Comparison of ENCODE assay signal across 22 cellular contexts in genomic region chr7:433558-433957, GRCh38.
DNase-seq lines count a peak whose midpoint lies in the region; ATAC-seq, FAIRE-seq and TF ChIP-seq lines count a peak whose summit lies in the region.
"Had no signal": no experiment of that assay in that cellular context is flagged by ENCODE, and none has a peak within 500 bp of the region (broad histone marks: within the 10 kb centered on the region; RNA-seq: fewer than 3 reads in every experiment).

No MANE protein-coding gene starts in this region.

- POLR2A ChIA-PET in Panc1 (lab: Charles Lee) (no interaction called here), H1 (lab: Charles Lee; ENCODE audit: partially characterized antibody) (interaction anchor here (0.6 to 0.7 kb wide), 2 partner anchors 59 to 90 kb away, joined by 3 read pairs; no protein-coding TSS in a partner anchor)
- POLR2A ChIA-PET in activated CD4-positive, alpha-beta memory T cell treated with anti-CD3 and anti-CD28 coated beads, Interleukin-2, amount 10 ng/mL, durations not matched to agents 7 days and 5 days (lab: Charles Lee): no interaction called here

- CTCF ChIA-PET in Panc1 (lab: Charles Lee): no interaction called here
- CTCF ChIA-PET in H1 (lab: Charles Lee; ENCODE audit: partially characterized antibody): interaction anchor here (0.6 to 2.5 kb wide), 2 partner anchors 12 to 62 kb away, joined by 3 to 7 read pairs; no protein-coding TSS in a partner anchor
- CTCF ChIA-PET in activated CD4-positive, alpha-beta memory T cell treated with anti-CD3 and anti-CD28 coated beads, Interleukin-2, amount 10 ng/mL, durations not matched to agents 7 days and 5 days (lab: Charles Lee): no interaction called here

- H3K9ac ChIP-seq in H1 (replicated peaks in 1 of 4; ENCODE audit: extremely low read depth in 1 of 4, low read depth in 3 of 4, low read length in 3 of 4): no peak overlapping the region
- H3K9ac ChIP-seq: BLaER1 treated with 17β-estradiol and CSF1 and Interleukin-3, amounts not matched to agents 10 nM and 100 nM; GM23248 had no signal

- intact Hi-C loops in Right ventricle myocardium inferior (cut with DNase I) (no loop called here), left ventricle myocardium superior (cut with micrococcal nuclease) (no loop called here), Panc1 (cut with micrococcal nuclease; ENCODE audit: unreplicated experiment) (no loop called here)

- H4K91ac ChIP-seq in H1 (replicated peaks; ENCODE audit: insufficient read length, low read length): no peak overlapping the region

- in situ Hi-C loops in Panc1 (cut with HindIII; ENCODE audit: low pct_unique_long_range_greater_than_20kb, low sequenced_read_pairs): no loop called here

- H4K8ac ChIP-seq in H1 (ENCODE audit: extremely low read depth, insufficient read depth, low read length): peak overlapping the region; percentile 59; the same call in 1 of the 2 replicates

- no peak overlapping the region for H2BK120ac ChIP-seq in H1 (replicated peaks; ENCODE audit: low read depth, low read length)

- DNase-seq in Right ventricle myocardium inferior (ENCODE audit: missing footprints) (peak; percentile 28), left ventricle myocardium superior (no peak), Panc1 (ENCODE audit: low read depth, low spot score) (no peak), H1 (ENCODE audit: low read depth in 1 of 2, low spot score in 2 of 2) (no peak)
- no peak for DNase-seq in activated CD4-positive, alpha-beta memory T cell treated with anti-CD3 and anti-CD28 coated beads, Interleukin-2, amount 10 ng/mL, durations not matched to agents 7 days and 5 days
- DNase-seq: CD8-positive, alpha-beta T cell; DMS 273 treated with DMSO at 0.1 percent for 48 hours; DMS53; DND-41; EL; GM23248; HCEC 1CT had no signal

- WGBS in H1 (ENCODE audit: extremely low coverage in 1 of 2, insufficient coverage in 1 of 2, insufficient read length in 1 of 2, insufficient replicate concordance in 2 of 2, low coverage in 1 of 2, low lambda C conversion rate in 2 of 2, missing lambda C conversion rate in 1 of 2), 2 experiments: 94% methylated on average over 13 of the region's 13 CpGs; no CpG with 5 or more reads in 1 of the 2 experiments

- H4K5ac ChIP-seq in H1 (ENCODE audit: insufficient read length, low read depth, low read length): peak overlapping the region; percentile 36

- no peaks in the 10 kb centered on the region for H3K27me3 ChIP-seq in Panc1 (ENCODE audit: control insufficient read depth, insufficient read depth, low read length)
- no peaks in the 10 kb centered on the region; a peak in 1 of 7 replicates for H3K27me3 ChIP-seq in H1 (replicated peaks in 1 of 4; ENCODE audit: control insufficient read depth in 3 of 4, extremely low read depth in 1 of 4, insufficient read depth in 3 of 4, low read length in 3 of 4)
- H3K27me3 ChIP-seq: BLaER1 treated with 17β-estradiol and CSF1 and Interleukin-3, amounts not matched to agents 10 nM and 100 nM had no signal

- H2AK5ac ChIP-seq in H1 (ENCODE audit: low read depth, low read length): no peak overlapping the region

- H3K4me3 Mint-ChIP-seq in activated CD4-positive, alpha-beta memory T cell treated with anti-CD3 and anti-CD28 coated beads, Interleukin-2, amount 10 ng/mL, durations not matched to agents 7 days and 5 days: no peak overlapping the region
- H3K4me3 Mint-ChIP-seq: B cell; CD8-positive, alpha-beta T cell; IgD-negative memory B cell had no signal

- no peak for FAIRE-seq in H1 (lab: Jason Lieb, UNC)
- FAIRE-seq: G401.6, GM12891, H54, HepG2 had no signal

- TF ChIP-seq POLR2A in H1 (IDR thresholded peaks at IDR 0.05; ENCODE audit: control extremely low read depth in 1 of 2, low read depth in 2 of 2, low read length in 2 of 2): no peak

- H3K4me3 ChIP-seq in Panc1 (ENCODE audit: low read depth in 2 of 2, low read length in 2 of 2) (no peak overlapping the region), H1 (ENCODE audit: extremely low read depth in 1 of 4, insufficient read depth in 2 of 4, low read depth in 3 of 4, low read length in 4 of 4) (no peak overlapping the region)
- H3K4me3 ChIP-seq: BLaER1 treated with 17β-estradiol and CSF1 and Interleukin-3, amounts not matched to agents 10 nM and 100 nM; GM23248 had no signal

- H3K27ac ChIP-seq in Panc1 (ENCODE audit: low read length) (no peak overlapping the region), H1 (ENCODE audit: low read depth, low read length) (no peak overlapping the region)
- H3K27ac ChIP-seq: 22Rv1; BLaER1 treated with 17β-estradiol and CSF1 and Interleukin-3, amounts not matched to agents 10 nM and 100 nM; GM23248 had no signal

- H3K14ac ChIP-seq in H1 (ENCODE audit: insufficient read length): no peak overlapping the region

- no peaks in the 10 kb centered on the region for H3K79me1 ChIP-seq in H1 (ENCODE audit: low read depth, low read length)

- H3K9me3 ChIP-seq in Panc1 (ENCODE audit: control insufficient read depth, insufficient read depth, low read depth, low read length) (no peaks in the 10 kb centered on the region), H1 (ENCODE audit: insufficient read depth in 2 of 2, low read depth in 1 of 2, low read length in 1 of 2) (no peaks in the 10 kb centered on the region)
- H3K9me3 ChIP-seq: BLaER1 treated with 17β-estradiol and CSF1 and Interleukin-3, amounts not matched to agents 10 nM and 100 nM had no signal

- no peaks in the 10 kb centered on the region; the same call in 1 of the 2 replicates for H3K4me1 ChIP-seq in Panc1 (ENCODE audit: control insufficient read depth, insufficient read depth, low read length)
- H3K4me1 ChIP-seq in H1 (replicated peaks in 1 of 4; ENCODE audit: control insufficient read depth in 3 of 4, insufficient read depth in 4 of 4, low read length in 3 of 4): peaks cover 0 to 16% (median 11%) of the 10 kb centered on the region in 4 experiments; a peak in 6 of 7 replicates
- H3K4me1 ChIP-seq: BLaER1 treated with 17β-estradiol and CSF1 and Interleukin-3, amounts not matched to agents 10 nM and 100 nM had no signal

- H4K20me1 ChIP-seq in H1 (replicated peaks in 1 of 2; ENCODE audit: control insufficient read depth in 1 of 2, insufficient read depth in 2 of 2, low read length in 2 of 2): no peaks in the 10 kb centered on the region
- H4K20me1 ChIP-seq: BLaER1 treated with 17β-estradiol and CSF1 and Interleukin-3, amounts not matched to agents 10 nM and 100 nM had no signal

- no peak overlapping the region for H3K23ac ChIP-seq in H1 (ENCODE audit: insufficient read length)

- H3K4ac ChIP-seq in H1 (replicated peaks; ENCODE audit: insufficient read length, low read depth, low read length): no peak overlapping the region

- H3K4me1 Mint-ChIP-seq in activated CD4-positive, alpha-beta memory T cell treated with anti-CD3 and anti-CD28 coated beads, Interleukin-2, amount 10 ng/mL, durations not matched to agents 7 days and 5 days: no peaks in the 10 kb centered on the region
- H3K4me1 Mint-ChIP-seq: B cell, IgD-negative memory B cell had no signal

- H3K27ac Mint-ChIP-seq in activated CD4-positive, alpha-beta memory T cell treated with anti-CD3 and anti-CD28 coated beads, Interleukin-2, amount 10 ng/mL, durations not matched to agents 7 days and 5 days: no peak overlapping the region
- H3K27ac Mint-ChIP-seq: B cell; CD8-positive, alpha-beta T cell; IgD-negative memory B cell had no signal

- no peaks in the 10 kb centered on the region for H3K36me3 Mint-ChIP-seq in activated CD4-positive, alpha-beta memory T cell treated with anti-CD3 and anti-CD28 coated beads, Interleukin-2, amount 10 ng/mL, durations not matched to agents 7 days and 5 days (ENCODE audit: low read depth)
- H3K36me3 Mint-ChIP-seq: CD8-positive, alpha-beta T cell; IgD-negative memory B cell had no signal

- H3K27me3 Mint-ChIP-seq in activated CD4-positive, alpha-beta memory T cell treated with anti-CD3 and anti-CD28 coated beads, Interleukin-2, amount 10 ng/mL, durations not matched to agents 7 days and 5 days: no peaks in the 10 kb centered on the region

- 0 out of 2 replicates have a peak overlapping the region, but pooled peaks have one; percentile 33 for H2BK12ac ChIP-seq in H1 (ENCODE audit: low read depth, low read length)

- no peak overlapping the region for H3K4me2 ChIP-seq in H1 (ENCODE audit: insufficient read depth in 1 of 2, low read depth in 2 of 2, low read length in 2 of 2)
- H3K4me2 ChIP-seq: BLaER1 treated with 17β-estradiol and CSF1 and Interleukin-3, amounts not matched to agents 10 nM and 100 nM had no signal

- no TSS peak for BruUV-seq in Panc1 (replicated peaks; lab: Mats Ljungman, UMichigan)

- no peak overlapping the region for H3K56ac ChIP-seq in H1 (replicated peaks; ENCODE audit: insufficient read length, low read depth, low read length)

- H2BK15ac ChIP-seq in H1 (ENCODE audit: low read length): no peak overlapping the region

- TF ChIP-seq CTCF in Panc1 (IDR thresholded peaks at IDR 0.05) (no peak), H1 (IDR thresholded peaks at IDR 0.05; ENCODE audit: control extremely low read depth in 1 of 3, insufficient read depth in 1 of 3, low read depth in 1 of 3, low read length in 3 of 3) (no peak)

- H3K18ac ChIP-seq in H1 (ENCODE audit: extremely low read depth, low read length): no peak overlapping the region

- H3K36me3 ChIP-seq in Panc1 (ENCODE audit: control insufficient read depth, insufficient read depth, low read length) (no peaks in the 10 kb centered on the region), H1 (ENCODE audit: control insufficient read depth in 2 of 4, insufficient read depth in 4 of 4, low read length in 3 of 4) (no peaks in the 10 kb centered on the region)
- H3K36me3 ChIP-seq: BLaER1 treated with 17β-estradiol and CSF1 and Interleukin-3, amounts not matched to agents 10 nM and 100 nM had no signal

- no peak overlapping the region for H2BK5ac ChIP-seq in H1 (ENCODE audit: low read depth, low read length)

- H2BK20ac ChIP-seq in H1 (ENCODE audit: low read length): 0 out of 2 replicates have a peak overlapping the region, but pooled peaks have one; percentile 48

- no peak overlapping the region for H2AFZ ChIP-seq in H1 (ENCODE audit: low read length)
- H2AFZ ChIP-seq: GM23248 had no signal

- TF ChIP-seq RAD21 in H1 (IDR thresholded peaks at IDR 0.05 in 1 of 2, conservative IDR thresholded peaks at IDR 0.05 in 1 of 2; ENCODE audit: low read depth in 2 of 2, low read length in 2 of 2): no peak; a peak in 1 of 4 replicates

- H3K9me3 Mint-ChIP-seq in activated CD4-positive, alpha-beta memory T cell treated with anti-CD3 and anti-CD28 coated beads, Interleukin-2, amount 10 ng/mL, durations not matched to agents 7 days and 5 days: no peaks in the 10 kb centered on the region
- H3K9me3 Mint-ChIP-seq: CD8-positive, alpha-beta T cell; IgD-negative memory B cell had no signal

- ATAC-seq in Right ventricle myocardium inferior (no peak), left ventricle myocardium superior (no peak), Panc1 (peak; percentile 46; the same call in 1 of the 2 replicates), GM19035 (IDR thresholded peaks at IDR 0.05; ENCODE audit: unreplicated experiment) (no peak), HG03175 (IDR thresholded peaks at IDR 0.05; ENCODE audit: unreplicated experiment) (no peak)
- ATAC-seq: CD8-positive, alpha-beta T cell; HepG2 had no signal

- H3K23me2 ChIP-seq in H1 (ENCODE audit: low read depth, low read length): no peaks in the 10 kb centered on the region

- no peaks in the 10 kb centered on the region for H3K79me2 ChIP-seq in H1 (ENCODE audit: control insufficient read depth in 1 of 2, insufficient read depth in 2 of 2, low read length in 2 of 2)

- no peak for TF ChIP-seq EP300 in H1 (IDR thresholded peaks at IDR 0.05; ENCODE audit: borderline replicate concordance in 1 of 2, low read depth in 2 of 2, low read length in 2 of 2)
